8 cellular contexts compared by ENCODE assay signal in genomic region chr3:172520332-172520831, GRCh38. TPM values are rescaled to one million over a fixed set of nuclear protein-coding genes. Genes with fewer than 3 reads are reported as not detected.
A peak's percentile ranks its signal among the peaks of the same experiment; 100 is the strongest.
DNase-seq lines count a peak whose midpoint lies in the region; ATAC-seq, FAIRE-seq and TF ChIP-seq lines count a peak whose summit lies in the region.

No MANE protein-coding gene starts in this region.

- H3K36me3 Mint-ChIP-seq in CD4-positive, CD25-positive, alpha-beta regulatory T cell: peaks cover 16% of the 10 kb centered on the region

- no peak for FAIRE-seq in small intestine (lab: Jason Lieb, UNC)

- peak overlapping the region; percentile 100 for H3K4me3 ChIP-seq in CD4-positive, CD25-positive, alpha-beta regulatory T cell (ENCODE audit: low read depth, low read length)
- H3K4me3 ChIP-seq in small intestine (ENCODE audit: low read depth in 1 of 2, low read length in 2 of 2): peak overlapping the region in 1 of 2 donors; percentile 46

- no peaks in the 10 kb centered on the region for H3K9me3 Mint-ChIP-seq in CD4-positive, CD25-positive, alpha-beta regulatory T cell

- no peaks in the 10 kb centered on the region for H3K9me3 ChIP-seq in CD4-positive, CD25-positive, alpha-beta regulatory T cell (ENCODE audit: control insufficient read depth in 2 of 2, low read length in 2 of 2)
- no peaks in the 10 kb centered on the region for H3K9me3 ChIP-seq in small intestine (ENCODE audit: control insufficient read depth, low read depth)

- no peaks in the 10 kb centered on the region for H3K27me3 Mint-ChIP-seq in CD4-positive, CD25-positive, alpha-beta regulatory T cell

- H3K4me1 Mint-ChIP-seq in CD4-positive, CD25-positive, alpha-beta regulatory T cell: peaks cover 31 to 82% (median 56%) of the 10 kb centered on the region in 4 donors

- TF ChIP-seq POLR2A in erythroblast (IDR thresholded peaks at IDR 0.05; ENCODE audit: low read length): no peak

- peaks cover 67% of the 10 kb centered on the region for H3K4me1 ChIP-seq in CD4-positive, CD25-positive, alpha-beta regulatory T cell (ENCODE audit: control insufficient read depth, insufficient read depth, low read length, poor library complexity, severe bottlenecking)
- H3K4me1 ChIP-seq in small intestine (ENCODE audit: control insufficient read depth in 2 of 2, insufficient read depth in 1 of 2, low read depth in 1 of 2, low read length in 1 of 2): peaks cover 10 to 23% of the 10 kb centered on the region in 2 donors

- peak in 1 of 2 donors; percentile 2 for ATAC-seq in CD4-positive, CD25-positive, alpha-beta regulatory T cell (ENCODE audit: low read depth in 2 of 2)
- peak; percentile 50 for ATAC-seq in GM19452 (IDR thresholded peaks at IDR 0.05; ENCODE audit: unreplicated experiment)
- peak; percentile 63 for ATAC-seq in HG03565 (IDR thresholded peaks at IDR 0.05; ENCODE audit: unreplicated experiment)

- 7 to 26% (median 10%) methylated on average over 4 of the region's 4 CpGs for WGBS in small intestine, 3 donors

- DNase-seq in CD4-positive, CD25-positive, alpha-beta regulatory T cell: peak in 1 of 3 donors; percentile 39
- DNase-seq in dermis microvascular lymphatic vessel endothelial cell (ENCODE audit: low read depth in 2 of 2) (peak; percentile 96), small intestine (no peak), erythroblast (lab: John Stamatoyannopoulos, UW) (no peak), NCI-H128 (lab: John Stamatoyannopoulos, UW; ENCODE audit: unreplicated experiment) (no peak), T1000 (lab: John Stamatoyannopoulos, UW) (no peak)

- H3K27ac Mint-ChIP-seq in CD4-positive, CD25-positive, alpha-beta regulatory T cell: peak overlapping the region; percentile 56 to 94 (median 81)

- H3K4me3 Mint-ChIP-seq in CD4-positive, CD25-positive, alpha-beta regulatory T cell: peak overlapping the region; percentile 93 to 96 (median 95)

- H3K27me3 ChIP-seq in CD4-positive, CD25-positive, alpha-beta regulatory T cell (ENCODE audit: control insufficient read depth, insufficient read depth, low read length): no peaks in the 10 kb centered on the region
- H3K27me3 ChIP-seq in small intestine (ENCODE audit: control insufficient read depth in 2 of 2, insufficient read depth in 2 of 2, low read length in 2 of 2): no peaks in the 10 kb centered on the region

- H3K36me3 ChIP-seq in CD4-positive, CD25-positive, alpha-beta regulatory T cell (ENCODE audit: control insufficient read depth, insufficient read depth, low read length): peaks cover 2% of the 10 kb centered on the region
- no peaks in the 10 kb centered on the region for H3K36me3 ChIP-seq in small intestine (ENCODE audit: control insufficient read depth in 2 of 2, insufficient read depth in 2 of 2, low read length in 2 of 2)

- peak overlapping the region; percentile 26 for H3K27ac ChIP-seq in CD4-positive, CD25-positive, alpha-beta regulatory T cell (ENCODE audit: insufficient read depth, low read length, poor library complexity, severe bottlenecking)
- H3K27ac ChIP-seq in small intestine (ENCODE audit: low read depth in 1 of 2, low read length in 1 of 2): peak overlapping the region; percentile 2 to 42

RNA-seq across cellular contexts. Expression of gene TNFSF10, which starts 2.8 kb away (rescaled TPM):
- 29.1 TPM for total RNA-seq in CD4-positive, CD25-positive, alpha-beta regulatory T cell
- polyA plus RNA-seq in CD4-positive, CD25-positive, alpha-beta regulatory T cell: 10 to 100 TPM; 57.0 to 93.4 (median 60.7) TPM
- total RNA-seq in dermis microvascular lymphatic vessel endothelial cell: 53.9 and 84.3 TPM in 2 replicates
- 10 to 100 TPM; 31.1 to 50.8 (median 37.8) TPM for polyA plus RNA-seq in small intestine

Comparison
In these comparisons a context has a peak if more than half of its experiments do, and no peak if none do; other contexts are left out.
1. DNase-seq: peak in dermis microvascular lymphatic vessel endothelial cell (2 of 2); none in small intestine (single experiment), erythroblast (0 of 2), NCI-H128 (single experiment) and T1000 (single experiment).